In genomic region chr1:2044510-2045319, GRCh38 we compare ENCODE assay signal across 8 cellular contexts. TPM values are rescaled to one million over a fixed set of nuclear protein-coding genes. Genes with fewer than 3 reads are reported as not detected.
DNase-seq lines count a peak whose midpoint lies in the region; ATAC-seq, FAIRE-seq and TF ChIP-seq lines count a peak whose summit lies in the region.

No MANE protein-coding gene starts in this region.

- no peaks in the 10 kb centered on the region for H3K27me3 ChIP-seq in bronchial epithelial cell (ENCODE audit: control insufficient read depth, insufficient read depth, low read length)
- no peaks in the 10 kb centered on the region for H3K27me3 ChIP-seq in keratinocyte (ENCODE audit: control insufficient read depth, extremely low read depth, insufficient read depth, low read length)

- FAIRE-seq in bronchial epithelial cell (lab: Jason Lieb, UNC) (no peak), keratinocyte (lab: Jason Lieb, UNC) (no peak)

- no peaks in the 10 kb centered on the region for H4K20me1 ChIP-seq in keratinocyte (ENCODE audit: control insufficient read depth, extremely low read depth, insufficient read depth, low read length)

- H3K4me2 ChIP-seq in keratinocyte (ENCODE audit: control insufficient read depth, extremely low read depth, insufficient read depth, low read depth, low read length), result peak overlapping the region; percentile 59

- peaks cover 6% of the 10 kb centered on the region for H3K4me1 ChIP-seq in keratinocyte (ENCODE audit: control insufficient read depth, extremely low read depth, insufficient read depth, low read length)

- H3K9ac ChIP-seq in keratinocyte (ENCODE audit: control insufficient read depth, extremely low read depth, insufficient read depth, low read length), result peak overlapping the region; percentile 60

- no peak for ATAC-seq in GM18511 (IDR thresholded peaks at IDR 0.05; ENCODE audit: unreplicated experiment)
- no peak for ATAC-seq in GM21619 (IDR thresholded peaks at IDR 0.05; ENCODE audit: unreplicated experiment)

- peak; percentile 66 for TF ChIP-seq CTCF in bronchial epithelial cell (IDR thresholded peaks at IDR 0.05; ENCODE audit: insufficient read depth, low read length, severe bottlenecking)
- peak in 2 of 3 experiments; percentile 76 to 88 for TF ChIP-seq CTCF in keratinocyte (optimal IDR thresholded peaks at IDR 0.05 in 1 of 3, IDR thresholded peaks at IDR 0.05 in 1 of 3, conservative IDR thresholded peaks at IDR 0.05 in 1 of 3; ENCODE audit: extremely low read depth in 1 of 3, insufficient read depth in 2 of 3, low read length in 3 of 3)

- peak; percentile 96 for DNase-seq in GM03348 (ENCODE audit: low spot score)
- DNase-seq in M059J (ENCODE audit: low read depth), result peak; percentile 45
- DNase-seq in activated CD4-positive, CD25-positive, alpha-beta regulatory T cell treated with anti-CD3 and anti-CD28 coated beads, Interleukin-2, amount 50 U/mL, for 16 hours (ENCODE audit: low read depth, low spot score), result peak; percentile 45
- DNase-seq in bronchial epithelial cell (ENCODE audit: low read depth), result peak; percentile 12
- no peak for DNase-seq in keratinocyte (ENCODE audit: low read depth, low spot score)
- peak; percentile 65 to 78 (median 65) for DNase-seq in stimulated activated CD4-positive, alpha-beta T cell treated with anti-CD3 and anti-CD28 coated beads, Interleukin-1b, Interleukin-23, amount 100 ng/mL, for 24 hours (ENCODE audit: low read depth in 4 of 4, low spot score in 1 of 4)

- H3K79me2 ChIP-seq in keratinocyte (ENCODE audit: control insufficient read depth, insufficient read depth, low read length), result no peaks in the 10 kb centered on the region

- H3K9me3 ChIP-seq in keratinocyte (ENCODE audit: control insufficient read depth, low read depth, low read length), result no peaks in the 10 kb centered on the region

- H3K36me3 ChIP-seq in bronchial epithelial cell (ENCODE audit: control insufficient read depth, insufficient read depth, low read length), result no peaks in the 10 kb centered on the region
- H3K36me3 ChIP-seq in keratinocyte (ENCODE audit: control insufficient read depth in 2 of 2, extremely low read depth in 1 of 2, insufficient read depth in 2 of 2, low read length in 2 of 2), result no peaks in the 10 kb centered on the region

- dilution Hi-C loops in keratinocyte (cut with MboI; ENCODE audit: extremely low pct_ligation_motif_present, low sequenced_read_pairs), result no loop called here

- no peaks in the 10 kb centered on the region for H3K9me1 ChIP-seq in keratinocyte (ENCODE audit: control insufficient read depth, extremely low read depth, insufficient read depth, low read length)

- no peak overlapping the region for H3K27ac ChIP-seq in keratinocyte (ENCODE audit: control insufficient read depth, insufficient read depth, low read length)

- H3K4me3 ChIP-seq in bronchial epithelial cell (ENCODE audit: low read depth, low read length) (peak overlapping the region; percentile 32), keratinocyte (ENCODE audit: control insufficient read depth in 2 of 3, extremely low read depth in 1 of 3, insufficient read depth in 2 of 3, low read depth in 1 of 3, low read length in 3 of 3) (peak overlapping the region in 2 of 3 experiments; percentile 6 to 33)

- H2AFZ ChIP-seq in keratinocyte (ENCODE audit: control insufficient read depth, low read length), result peak overlapping the region; percentile 96

RNA-seq across cellular contexts. Expression of gene PRKCZ, which starts 5.5 kb away (rescaled TPM):
- 0.44 TPM in 1 of 2 replicates, not detected in the other for total RNA-seq in M059J (2014; rRNA removed; shearing (Covaris generic))
- total RNA-seq in bronchial epithelial cell, result 34.6 and 38.4 TPM in 2 replicates
- 36.3 to 41.3 TPM (median 39.5 TPM) in 3 replicates for polyA plus RNA-seq in keratinocyte
- polyA plus RNA-seq in keratinocyte (2011; ENCODE audit: low read depth), result 22.3 TPM
- polyA plus RNA-seq in keratinocyte (2011; cell fraction: cytosol; rRNA removed), result 25.0 and 40.0 TPM in 2 replicates
- polyA plus RNA-seq in keratinocyte (2011; cell fraction: nucleus; rRNA removed), result 34.0 and 36.8 TPM in 2 replicates
- 28.3 and 35.9 TPM in 2 replicates for polyA plus RNA-seq in keratinocyte (2012; ENCODE audit: low replicate concordance)
- polyA minus RNA-seq in keratinocyte, result 47.1 to 99.9 TPM (median 50.4 TPM) in 3 replicates
- 30.3 TPM for polyA minus RNA-seq in keratinocyte (2011; cell fraction: cytosol; rRNA and poly(A)+ RNA removed)
- 16.4 and 19.0 TPM in 2 replicates for polyA minus RNA-seq in keratinocyte (2011; cell fraction: nucleus; rRNA and poly(A)+ RNA removed)

RNA-seq across cellular contexts. Expression of gene GABRD, which starts 25.6 kb away (rescaled TPM):
- not detected in 2 replicates for total RNA-seq in M059J (2014; rRNA removed; shearing (Covaris generic))
- not detected in 2 replicates for total RNA-seq in bronchial epithelial cell
- polyA plus RNA-seq in keratinocyte, result not detected in 3 replicates
- not detected for polyA plus RNA-seq in keratinocyte (2011; ENCODE audit: low read depth)
- polyA plus RNA-seq in keratinocyte (2011; cell fraction: cytosol; rRNA removed), result not detected in 2 replicates
- polyA plus RNA-seq in keratinocyte (2011; cell fraction: nucleus; rRNA removed), result not detected in 2 replicates
- not detected in 2 replicates for polyA plus RNA-seq in keratinocyte (2012; ENCODE audit: low replicate concordance)
- not detected in 3 replicates for polyA minus RNA-seq in keratinocyte
- polyA minus RNA-seq in keratinocyte (2011; cell fraction: cytosol; rRNA and poly(A)+ RNA removed), result not detected
- polyA minus RNA-seq in keratinocyte (2011; cell fraction: nucleus; rRNA and poly(A)+ RNA removed), result not detected in 2 replicates

RNA-seq across cellular contexts. Expression of gene CFAP74, which starts 41.1 kb away (rescaled TPM):
- not detected in 2 replicates for total RNA-seq in M059J (2014; rRNA removed; shearing (Covaris generic))
- total RNA-seq in bronchial epithelial cell, result not detected in 2 replicates
- polyA plus RNA-seq in keratinocyte, result not detected in 3 replicates
- polyA plus RNA-seq in keratinocyte (2011; ENCODE audit: low read depth), result not detected
- not detected in 2 replicates for polyA plus RNA-seq in keratinocyte (2011; cell fraction: cytosol; rRNA removed)
- 0.04 TPM in 1 of 2 replicates, not detected in the other for polyA plus RNA-seq in keratinocyte (2011; cell fraction: nucleus; rRNA removed)
- polyA plus RNA-seq in keratinocyte (2012; ENCODE audit: low replicate concordance), result not detected in 2 replicates
- polyA minus RNA-seq in keratinocyte, result not detected in 3 replicates
- not detected for polyA minus RNA-seq in keratinocyte (2011; cell fraction: cytosol; rRNA and poly(A)+ RNA removed)
- polyA minus RNA-seq in keratinocyte (2011; cell fraction: nucleus; rRNA and poly(A)+ RNA removed), result not detected in 2 replicates

Comparison
In these comparisons a context has a peak if more than half of its experiments do, and no peak if none do; other contexts are left out.
1. RNA of gene PRKCZ, which starts 5.5 kb away (total RNA-seq): 34.6 to 38.4 TPM in bronchial epithelial cell; 0.44 TPM in M059J; every median in the first group is over 10 times any median in the second.